Comparison of ENCODE assay signal across 8 cellular contexts in the genomic region with DNA sequence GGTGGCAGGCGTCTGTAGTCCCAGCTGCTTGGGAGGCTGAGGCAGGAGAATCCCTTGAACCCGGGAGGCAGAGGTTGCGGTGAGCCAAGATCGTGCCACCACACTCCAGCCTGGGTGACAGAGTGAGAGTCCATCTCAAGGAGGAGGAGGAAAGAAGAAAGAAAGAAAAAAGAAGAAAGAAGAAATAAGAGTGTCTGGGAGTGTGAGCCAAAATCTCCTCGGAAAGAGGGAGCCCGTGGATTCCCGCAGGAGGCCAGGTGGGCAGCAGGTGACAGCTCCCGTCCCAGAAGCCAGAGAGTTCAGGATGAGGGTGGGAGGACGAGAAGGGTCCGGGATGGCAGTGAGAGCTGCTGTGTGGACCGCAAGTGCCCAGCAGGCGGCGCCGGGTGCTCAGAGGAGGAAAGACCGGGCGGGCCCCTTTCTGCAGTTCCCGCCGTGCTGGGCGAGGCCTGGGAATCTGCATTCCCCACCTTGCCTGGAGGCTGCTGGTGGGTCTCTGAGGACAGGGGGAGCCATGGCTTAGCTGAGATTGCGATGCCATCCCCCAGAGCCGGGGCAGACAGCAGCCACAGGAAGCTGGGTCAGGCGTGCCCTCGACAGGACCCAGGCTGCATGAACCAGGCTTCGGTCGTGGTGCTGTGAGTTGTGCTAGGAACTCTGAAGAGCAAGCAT. TPM values are rescaled to one million over a fixed set of nuclear protein-coding genes. Genes with fewer than 3 reads are reported as not detected.
A peak's percentile ranks its signal among the peaks of the same experiment; 100 is the strongest.
DNase-seq lines count a peak whose midpoint lies in the region; ATAC-seq, FAIRE-seq and TF ChIP-seq lines count a peak whose summit lies in the region.

No MANE protein-coding gene starts in this region.

- H3K27me3 ChIP-seq in NT2/D1 (ENCODE audit: insufficient read depth, insufficient read length) (peaks cover 5% of the 10 kb centered on the region), endothelial cell of umbilical vein (ENCODE audit: control insufficient read depth in 2 of 2, insufficient read depth in 2 of 2, low read length in 2 of 2) (peaks cover 0 to 3% of the 10 kb centered on the region in 2 experiments)
- no peaks in the 10 kb centered on the region for H3K27me3 ChIP-seq in naive thymus-derived CD4-positive, alpha-beta T cell (ENCODE audit: control insufficient read depth in 2 of 2, insufficient read depth in 2 of 2, low read length in 2 of 2)

- H2AFZ ChIP-seq in endothelial cell of umbilical vein (ENCODE audit: low read depth, low read length), result no peak overlapping the region

- TF ChIP-seq CTCF in endothelial cell of umbilical vein (IDR thresholded peaks at IDR 0.05; ENCODE audit: extremely low read depth in 1 of 2, insufficient read depth in 1 of 2, low read depth in 1 of 2, low read length in 2 of 2), result peak; percentile 84 to 95

- DNase-seq in GDM1 (lab: John Stamatoyannopoulos, UW) (peak; percentile 64), NT2/D1 (ENCODE audit: low read depth, low spot score) (peak; percentile 68), endothelial cell of umbilical vein (ENCODE audit: low read depth, low spot score) (peak; percentile 35)
- DNase-seq in activated CD8-positive, alpha-beta memory T cell treated with anti-CD3 and anti-CD28 coated beads, Interleukin-2, amount 50 U/mL, for 24 hours (ENCODE audit: extremely low read depth), result peak; percentile 39
- DNase-seq in naive thymus-derived CD4-positive, alpha-beta T cell, result peak; percentile 30 to 70 (median 59)
- peak; percentile 63 for DNase-seq in stimulated activated naive CD4-positive, alpha-beta T cell treated with Interleukin-2 at 50 U/mL for 16 hours (lab: John Stamatoyannopoulos, UW)

- peaks cover 0 to 13% (median 4%) of the 10 kb centered on the region in 7 donors for H3K4me1 Mint-ChIP-seq in naive thymus-derived CD4-positive, alpha-beta T cell

- peak overlapping the region in 3 of 9 donors; percentile 26 to 47 (median 34) for H3K27ac Mint-ChIP-seq in naive thymus-derived CD4-positive, alpha-beta T cell

- peaks cover 0 to 4% (median 0%) of the 10 kb centered on the region in 11 donors for H3K9me3 Mint-ChIP-seq in naive thymus-derived CD4-positive, alpha-beta T cell

- H3K9ac ChIP-seq in NT2/D1 (ENCODE audit: insufficient read length, low read depth) (no peak overlapping the region), endothelial cell of umbilical vein (replicated peaks; ENCODE audit: extremely low read depth, insufficient read depth, low read length) (no peak overlapping the region)

- intact Hi-C loops in endothelial cell of umbilical vein (cut with micrococcal nuclease), result loop anchor here (2.0 to 5.0 kb wide), 3 partner anchors 38 to 486 kb away; no protein-coding TSS in a partner anchor
- intact Hi-C loops in naive thymus-derived CD4-positive, alpha-beta T cell (cut with micrococcal nuclease), result loop anchor here (1.0 to 2.0 kb wide), 3 partner anchors 38 to 220 kb away; no protein-coding TSS in a partner anchor

- TF ChIP-seq POLR2A in endothelial cell of umbilical vein (IDR thresholded peaks at IDR 0.05; ENCODE audit: low read depth, low read length), result no peak

- no peak overlapping the region for H3K27ac ChIP-seq in endothelial cell of umbilical vein (ENCODE audit: insufficient read depth, low read depth, low read length)
- no peak overlapping the region for H3K27ac ChIP-seq in naive thymus-derived CD4-positive, alpha-beta T cell (ENCODE audit: low read depth, low read length)

- CTCF ChIA-PET in endothelial cell of umbilical vein (lab: Charles Lee), result interaction anchor here (0.6 to 4.7 kb wide), 21 partner anchors 9 to 219 kb away, joined by 3 to 44 read pairs (median 4); no protein-coding TSS in a partner anchor
- CTCF ChIA-PET in naive thymus-derived CD4-positive, alpha-beta T cell (lab: Charles Lee), result interaction anchor here (0.5 to 4.3 kb wide), 8 partner anchors 10 to 72 kb away, joined by 3 to 45 read pairs (median 4); no protein-coding TSS in a partner anchor

- H3K9me3 ChIP-seq in NT2/D1 (ENCODE audit: insufficient read depth, low read length) (no peaks in the 10 kb centered on the region), endothelial cell of umbilical vein (replicated peaks; ENCODE audit: control insufficient read depth, insufficient read depth, low read length) (no peaks in the 10 kb centered on the region)
- H3K9me3 ChIP-seq in naive thymus-derived CD4-positive, alpha-beta T cell (ENCODE audit: control insufficient read depth in 2 of 3, low read length in 3 of 3), result no peaks in the 10 kb centered on the region

- no peaks in the 10 kb centered on the region for H3K79me2 ChIP-seq in endothelial cell of umbilical vein (ENCODE audit: control insufficient read depth, insufficient read depth, low read length)

- H3K4me1 ChIP-seq in NT2/D1 (ENCODE audit: insufficient read depth, insufficient read length) (peaks cover 6% of the 10 kb centered on the region), endothelial cell of umbilical vein (ENCODE audit: control insufficient read depth, extremely low read depth, insufficient read depth, low read length) (no peaks in the 10 kb centered on the region)
- H3K4me1 ChIP-seq in naive thymus-derived CD4-positive, alpha-beta T cell (ENCODE audit: control insufficient read depth in 2 of 2, insufficient read depth in 2 of 2, low read length in 2 of 2), result peaks cover 6% of the 10 kb centered on the region in 2 donors

- no peaks in the 10 kb centered on the region for H4K20me1 ChIP-seq in endothelial cell of umbilical vein (replicated peaks; ENCODE audit: control insufficient read depth, extremely low read depth, insufficient read depth, low read length)

- H3K4me2 ChIP-seq in endothelial cell of umbilical vein (ENCODE audit: insufficient read depth, low read length), result no peak overlapping the region

- H3K36me3 ChIP-seq in NT2/D1 (ENCODE audit: insufficient read depth, insufficient read length, low read length), result no peaks in the 10 kb centered on the region
- H3K36me3 ChIP-seq in endothelial cell of umbilical vein (ENCODE audit: control insufficient read depth in 2 of 2, extremely low read depth in 1 of 2, insufficient read depth in 2 of 2, low read length in 2 of 2), result no peaks in the 10 kb centered on the region
- no peaks in the 10 kb centered on the region for H3K36me3 ChIP-seq in naive thymus-derived CD4-positive, alpha-beta T cell (ENCODE audit: control insufficient read depth in 2 of 3, insufficient read depth in 3 of 3, low read length in 3 of 3)

- dilution Hi-C loops in endothelial cell of umbilical vein (cut with MboI; ENCODE audit: extremely low pct_ligation_motif_present, low sequenced_read_pairs), result no loop called here

- no peak overlapping the region for H3K4me3 ChIP-seq in NT2/D1 (ENCODE audit: insufficient read length, low read depth)
- H3K4me3 ChIP-seq in endothelial cell of umbilical vein (replicated peaks in 1 of 3; ENCODE audit: insufficient read depth in 1 of 3, low read depth in 1 of 3, low read length in 3 of 3), result no peak overlapping the region
- no peak overlapping the region for H3K4me3 ChIP-seq in naive thymus-derived CD4-positive, alpha-beta T cell (ENCODE audit: low read length)

- H3K27me3 Mint-ChIP-seq in naive thymus-derived CD4-positive, alpha-beta T cell, result peaks cover 0 to 35% (median 4%) of the 10 kb centered on the region in 5 donors

- peak overlapping the region in 1 of 10 donors; percentile 49 for H3K4me3 Mint-ChIP-seq in naive thymus-derived CD4-positive, alpha-beta T cell

- FAIRE-seq in endothelial cell of umbilical vein (lab: Jason Lieb, UNC), result peak; percentile 81

- peak; percentile 62 for ATAC-seq in HG03342 (IDR thresholded peaks at IDR 0.05; ENCODE audit: unreplicated experiment)
- peak; percentile 83 for ATAC-seq in naive thymus-derived CD4-positive, alpha-beta T cell
- no peak for ATAC-seq in GM21447 (IDR thresholded peaks at IDR 0.05; ENCODE audit: unreplicated experiment)

- H3K9me1 ChIP-seq in endothelial cell of umbilical vein (replicated peaks; ENCODE audit: control insufficient read depth, extremely low read depth, insufficient read depth, low read length), result no peaks in the 10 kb centered on the region

- H3K36me3 Mint-ChIP-seq in naive thymus-derived CD4-positive, alpha-beta T cell, result no peaks in the 10 kb centered on the region

- POLR2A ChIA-PET in endothelial cell of umbilical vein (lab: Charles Lee), result no interaction called here
- POLR2A ChIA-PET in naive thymus-derived CD4-positive, alpha-beta T cell (lab: Charles Lee), result interaction anchor here (0.6 to 2.1 kb wide), 3 partner anchors 27 to 200 kb away, joined by 3 to 5 read pairs (median 3); no protein-coding TSS in a partner anchor

- BruUV-seq in endothelial cell of umbilical vein (replicated peaks; lab: Mats Ljungman, UMichigan), result no TSS peak

TF ChIP-seq in endothelial cell of umbilical vein, 7 proteins besides CTCF, POLR2A, EP300 and RAD21 (continues in another document):
- TF ChIP-seq EZH2 (IDR thresholded peaks at IDR 0.05; ENCODE audit: borderline replicate concordance, low read depth, low read length, severe bottlenecking) (no peak), POLR2AphosphoS5 (IDR thresholded peaks at IDR 0.05; ENCODE audit: insufficient read depth, low read depth, low read length) (no peak), FOS (IDR thresholded peaks at IDR 0.05; ENCODE audit: borderline replicate concordance, insufficient read depth, low read length) (no peak)

RNA-seq across cellular contexts. Expression of a gene that starts 17.1 kb away (rescaled TPM):
- not detected in 2 replicates for total RNA-seq in endothelial cell of umbilical vein
- not detected in 2 replicates for polyA plus RNA-seq in endothelial cell of umbilical vein
- polyA plus RNA-seq in endothelial cell of umbilical vein (2011; cell fraction: cytosol; rRNA removed), result not detected in 2 replicates
- polyA plus RNA-seq in endothelial cell of umbilical vein (2011; cell fraction: nucleus; rRNA removed), result not detected in 2 replicates
- 0.09 and 0.10 TPM in 2 replicates for polyA plus RNA-seq in endothelial cell of umbilical vein (2012)
- not detected in 2 replicates for polyA minus RNA-seq in endothelial cell of umbilical vein
- not detected for polyA minus RNA-seq in endothelial cell of umbilical vein (2011; cell fraction: cytosol; rRNA and poly(A)+ RNA removed)
- polyA minus RNA-seq in endothelial cell of umbilical vein (2011; cell fraction: nucleus; rRNA and poly(A)+ RNA removed), result not detected in 2 replicates
- 1 to 10 TPM in 1 of 5 experiments, under 1 TPM in 4; 0.07 to 2.4 (median 0.80) TPM for total RNA-seq in naive thymus-derived CD4-positive, alpha-beta T cell
- under 1 TPM; 0.07 to 0.13 TPM for polyA plus RNA-seq in naive thymus-derived CD4-positive, alpha-beta T cell

RNA-seq across cellular contexts. Expression of a gene that starts 39.1 kb away (rescaled TPM):
- 277 and 280 TPM in 2 replicates for total RNA-seq in endothelial cell of umbilical vein
- 143 and 192 TPM in 2 replicates for polyA plus RNA-seq in endothelial cell of umbilical vein
- 79.9 and 112 TPM in 2 replicates for polyA plus RNA-seq in endothelial cell of umbilical vein (2011; cell fraction: cytosol; rRNA removed)
- 107 and 132 TPM in 2 replicates for polyA plus RNA-seq in endothelial cell of umbilical vein (2011; cell fraction: nucleus; rRNA removed)
- 116 and 150 TPM in 2 replicates for polyA plus RNA-seq in endothelial cell of umbilical vein (2012)
- polyA minus RNA-seq in endothelial cell of umbilical vein, result 107 and 122 TPM in 2 replicates
- 4.9 TPM for polyA minus RNA-seq in endothelial cell of umbilical vein (2011; cell fraction: cytosol; rRNA and poly(A)+ RNA removed)
- polyA minus RNA-seq in endothelial cell of umbilical vein (2011; cell fraction: nucleus; rRNA and poly(A)+ RNA removed), result 45.1 and 83.7 TPM in 2 replicates
- total RNA-seq in naive thymus-derived CD4-positive, alpha-beta T cell, result 100 to 1,000 TPM in 1 of 5 experiments, 10 to 100 TPM in 4; 15.9 to 115 (median 23.5) TPM
- 1 to 10 TPM in 1 of 2 donors, under 1 TPM in 1; 0.53 to 1.6 TPM for polyA plus RNA-seq in naive thymus-derived CD4-positive, alpha-beta T cell
